In genomic region chr3:187640823-187641135, GRCh38 we compare ENCODE assay signal across 19 cellular contexts. TPM values are rescaled to one million over a fixed set of nuclear protein-coding genes. Genes with fewer than 3 reads are reported as not detected.
"Had no signal": no experiment of that assay in that cellular context is flagged by ENCODE, and none has a peak within 500 bp of the region (broad histone marks: within the 10 kb centered on the region; RNA-seq: fewer than 3 reads in every experiment).

No MANE protein-coding gene starts in this region.

- H3K27me3 ChIP-seq: colonic mucosa had no signal

- H3K4me3 ChIP-seq: colonic mucosa, heart left ventricle, mucosa of descending colon, psoas muscle, skin epidermis had no signal

- H3K4me1 Mint-ChIP-seq: naive thymus-derived CD8-positive, alpha-beta T cell had no signal

- H3K4me3 Mint-ChIP-seq: naive thymus-derived CD8-positive, alpha-beta T cell had no signal

- H3K27ac ChIP-seq: colonic mucosa, heart left ventricle, neutrophil, psoas muscle, skin epidermis had no signal

- H3K36me3 ChIP-seq: colonic mucosa, heart left ventricle, neutrophil had no signal

- H3K4me1 ChIP-seq: colonic mucosa, psoas muscle had no signal

- H3K36me3 Mint-ChIP-seq: naive thymus-derived CD8-positive, alpha-beta T cell had no signal

- H3K9me3 ChIP-seq: colonic mucosa, mucosa of descending colon, neutrophil, psoas muscle had no signal

- H3K27ac Mint-ChIP-seq: naive thymus-derived CD8-positive, alpha-beta T cell had no signal

- DNase-seq: colonic mucosa; dermis blood vessel endothelial cell; heart left ventricle; hypothalamus; kidney glomerular epithelial cell; mammary epithelial cell; mucosa of descending colon; naive thymus-derived CD8-positive, alpha-beta T cell; psoas muscle; stimulated activated naive CD4-positive, alpha-beta T cell treated with Interleukin-2 at 50 U/mL for 16 hours; trophoblast cell had no signal

RNA-seq across cellular contexts. Expression of gene SST, which starts 29.4 kb away (rescaled TPM):
- total RNA-seq: dermis blood vessel endothelial cell; fibroblast of lung; glomerular endothelial cell; heart left ventricle; left lobe of liver; lower leg skin; mammary epithelial cell; naive thymus-derived CD8-positive, alpha-beta T cell; osteoblast; psoas muscle; sciatic nerve had no signal
- polyA plus RNA-seq: fibroblast of lung; heart left ventricle; mammary epithelial cell; naive thymus-derived CD8-positive, alpha-beta T cell had no signal
